ENCODE assay signal across 8 cellular contexts in the genomic region with DNA sequence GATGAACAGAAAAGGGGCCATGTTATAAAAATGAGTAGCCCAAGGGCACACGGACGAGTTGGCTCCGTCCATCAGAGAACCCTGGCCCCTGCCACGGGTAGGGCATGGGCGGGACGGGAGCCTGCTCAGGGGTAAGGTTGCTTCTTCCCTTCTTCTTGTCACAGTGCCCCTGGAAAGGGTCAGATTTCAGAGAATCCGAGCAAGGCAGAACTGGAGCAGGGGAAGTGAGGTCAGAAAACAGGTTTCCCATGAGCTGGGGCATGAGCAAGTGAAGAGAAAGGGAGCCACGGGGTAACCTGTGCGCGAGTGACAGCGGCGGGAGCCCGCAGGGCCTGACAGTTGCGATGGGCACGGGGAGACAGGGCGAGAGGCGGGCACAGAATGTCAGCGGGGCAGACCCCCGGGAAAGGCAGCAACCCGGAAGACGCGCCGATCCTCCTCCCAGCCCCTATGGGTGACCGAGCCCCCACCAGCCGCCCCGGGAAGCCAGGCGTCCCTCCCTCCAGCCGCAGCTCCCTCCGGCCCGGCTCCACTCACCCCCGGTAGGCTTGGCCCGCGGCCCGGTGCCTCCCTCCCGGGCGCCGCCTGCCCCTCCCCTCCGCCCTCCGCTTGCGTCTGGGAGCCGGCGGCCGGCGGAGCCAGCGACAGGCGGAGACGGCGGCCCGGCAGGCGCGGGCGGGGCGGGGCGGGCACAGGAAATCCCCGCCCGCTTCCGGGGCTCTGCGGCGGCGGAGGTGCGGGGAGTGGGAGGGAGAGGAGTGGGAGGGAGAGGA. TPM values are rescaled to one million over a fixed set of nuclear protein-coding genes. Genes with fewer than 3 reads are reported as not detected.
DNase-seq lines count a peak whose midpoint lies in the region; ATAC-seq lines count a peak whose summit lies in the region.

A gene (minus strand): TSS at position 671 of the 773 bp plus-strand sequence. CDS start 2,829 bp downstream, outside the sequence.

- peak within 1 kb of the TSS in 1 of 2 experiments; percentile 87 for H3K23ac ChIP-seq in mesenchymal stem cell (ENCODE audit: low read length in 2 of 2)

- H2AFZ ChIP-seq in mesenchymal stem cell (ENCODE audit: low read depth, low read length), result peak within 1 kb of the TSS; percentile 97

- peaks cover 16 to 21% of the 10 kb centered on the region in 2 experiments for H3K36me3 ChIP-seq in mesenchymal stem cell (ENCODE audit: control insufficient read depth in 1 of 2, insufficient read depth in 2 of 2, low read depth in 1 of 2, low read length in 2 of 2)

- H2BK12ac ChIP-seq in mesenchymal stem cell (ENCODE audit: low read length in 2 of 2), result peak within 1 kb of the TSS; percentile 78 to 90

- peak within 1 kb of the TSS; percentile 80 for H2BK15ac ChIP-seq in mesenchymal stem cell (ENCODE audit: low read depth, poor library complexity, severe bottlenecking)

- peak within 1 kb of the TSS; percentile 96 for H3K9ac ChIP-seq in mesenchymal stem cell (ENCODE audit: low read length)

- ATAC-seq in GM19023 (IDR thresholded peaks at IDR 0.05; ENCODE audit: unreplicated experiment), result peak; percentile 88
- ATAC-seq in HG03175 (IDR thresholded peaks at IDR 0.05; ENCODE audit: unreplicated experiment), result peak; percentile 82
- peak; percentile 88 for ATAC-seq in effector memory CD8-positive, alpha-beta T cell (replicated peaks)

- peaks cover 5% of the 10 kb centered on the region for H3K79me1 ChIP-seq in mesenchymal stem cell (replicated peaks; ENCODE audit: low read length, poor library complexity, severe bottlenecking)

- H2BK120ac ChIP-seq in mesenchymal stem cell (ENCODE audit: low read depth, low read length), result peak within 1 kb of the TSS; percentile 80

- peak within 1 kb of the TSS; percentile 96 to 98 for H3K27ac Mint-ChIP-seq in effector memory CD8-positive, alpha-beta T cell

- peaks cover 0 to 6% of the 10 kb centered on the region in 2 experiments for H3K27me3 ChIP-seq in mesenchymal stem cell (ENCODE audit: control insufficient read depth in 1 of 2, insufficient read depth in 1 of 2, low read length in 2 of 2)

- DNase-seq in AG20443 (ENCODE audit: low spot score), result peak; percentile 91
- DNase-seq in NCI-H748 (lab: John Stamatoyannopoulos, UW; ENCODE audit: unreplicated experiment), result peak; percentile 84
- DNase-seq in activated CD8-positive, alpha-beta memory T cell treated with anti-CD3 and anti-CD28 coated beads for 24 hours, result peak; percentile 86
- peak; percentile 73 to 80 (median 75) for DNase-seq in effector memory CD8-positive, alpha-beta T cell
- peak; percentile 80 for DNase-seq in mesenchymal stem cell
- peak; percentile 77 for DNase-seq in stimulated activated CD8-positive, alpha-beta memory T cell treated with anti-CD3 and anti-CD28 coated beads, Interleukin-12 subunit alpha, Interleukin-12 subunit beta, amount 100 ng/mL, for 4 hours (ENCODE audit: low read depth)

- H3K4ac ChIP-seq in mesenchymal stem cell (ENCODE audit: low read depth in 1 of 2, low read length in 2 of 2), result peak within 1 kb of the TSS; percentile 54 to 89

- peak within 1 kb of the TSS; percentile 97 for H3K4me2 ChIP-seq in mesenchymal stem cell (ENCODE audit: low read length, poor library complexity, severe bottlenecking)

- peak within 1 kb of the TSS; percentile 94 to 97 for H3K18ac ChIP-seq in mesenchymal stem cell (ENCODE audit: low read depth in 1 of 2, low read length in 2 of 2)

- H2AK5ac ChIP-seq in mesenchymal stem cell (ENCODE audit: low read length, severe bottlenecking), result no peak within 1 kb of the TSS

- no peaks in the 10 kb centered on the region for H3K9me3 ChIP-seq in mesenchymal stem cell (ENCODE audit: control insufficient read depth, low read length)

- H3K4me1 Mint-ChIP-seq in effector memory CD8-positive, alpha-beta T cell (ENCODE audit: low read depth in 2 of 2), result peaks cover 28 to 46% of the 10 kb centered on the region in 2 donors

- peaks cover 5% of the 10 kb centered on the region for H3K4me1 ChIP-seq in mesenchymal stem cell (ENCODE audit: control insufficient read depth, insufficient read depth, low read depth, low read length)

- H2BK5ac ChIP-seq in mesenchymal stem cell (ENCODE audit: low read depth, low read length, poor library complexity, severe bottlenecking), result no peak within 1 kb of the TSS

- no peaks in the 10 kb centered on the region for H3K9me3 Mint-ChIP-seq in effector memory CD8-positive, alpha-beta T cell

- WGBS in mesenchymal stem cell, result under 1% methylated on average over 33 of the region's 61 CpGs

- peak within 1 kb of the TSS in 1 of 2 experiments; percentile 87 for H3K14ac ChIP-seq in mesenchymal stem cell (ENCODE audit: low read length in 2 of 2)

- H3K4me3 Mint-ChIP-seq in effector memory CD8-positive, alpha-beta T cell, result peak within 1 kb of the TSS; percentile 97 to 98

- no peaks in the 10 kb centered on the region for H3K27me3 Mint-ChIP-seq in effector memory CD8-positive, alpha-beta T cell

- H3K36me3 Mint-ChIP-seq in effector memory CD8-positive, alpha-beta T cell (ENCODE audit: insufficient read depth), result peaks cover 27% of the 10 kb centered on the region

- H4K8ac ChIP-seq in mesenchymal stem cell (ENCODE audit: low read length), result peak within 1 kb of the TSS; percentile 78

- H3K4me3 ChIP-seq in mesenchymal stem cell (ENCODE audit: insufficient read depth in 1 of 2, low read depth in 1 of 2, low read length in 2 of 2), result peak within 1 kb of the TSS; percentile 88 to 92

- H4K91ac ChIP-seq in mesenchymal stem cell (ENCODE audit: low read length), result peak within 1 kb of the TSS; percentile 86

- H3K27ac ChIP-seq in mesenchymal stem cell (ENCODE audit: low read length, poor library complexity, severe bottlenecking), result peak within 1 kb of the TSS; percentile 51

RNA-seq across cellular contexts. Expression of the gene that starts here (rescaled TPM):
- polyA plus RNA-seq in mesenchymal stem cell (2013, experiment 1 of 2), result 6.2 TPM
- polyA plus RNA-seq in mesenchymal stem cell (2013, experiment 2 of 2), result 5.9 TPM

Comparison
In these comparisons a context has a peak if more than half of its experiments do, and no peak if none do; other contexts are left out.
1. Peak in every context shown above with its lines: DNase-seq, ATAC-seq, H3K4me3 ChIP-seq and H3K27ac ChIP-seq.